ENCODE assay signal across 1 cellular context in the genomic region with DNA sequence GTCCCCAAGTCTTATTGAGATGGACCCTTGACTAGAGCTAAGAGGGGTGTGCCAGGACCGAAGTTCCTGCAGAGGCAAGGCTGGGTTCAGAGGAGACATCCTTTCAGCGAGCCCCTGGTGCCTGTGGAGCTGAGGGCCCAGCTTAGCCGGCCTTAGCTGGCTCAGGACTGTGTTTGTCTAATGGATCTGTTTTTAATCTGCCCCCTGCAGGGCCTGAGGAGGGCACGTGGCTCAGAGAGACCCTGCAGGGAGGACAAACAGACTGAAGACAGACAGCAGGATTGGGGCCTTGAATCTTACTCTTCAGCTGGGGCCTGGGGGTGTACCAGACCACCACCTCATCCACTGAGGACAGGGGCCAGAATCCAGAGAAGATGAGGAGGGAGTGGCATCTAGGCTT.
TF ChIP-seq lines count a peak whose summit lies in the region.

No MANE protein-coding gene starts in this region.

TF ChIP-seq in HCT116, 20 proteins besides CTCF, POLR2A, EP300 and RAD21:
- TF ChIP-seq, protein P1, sequence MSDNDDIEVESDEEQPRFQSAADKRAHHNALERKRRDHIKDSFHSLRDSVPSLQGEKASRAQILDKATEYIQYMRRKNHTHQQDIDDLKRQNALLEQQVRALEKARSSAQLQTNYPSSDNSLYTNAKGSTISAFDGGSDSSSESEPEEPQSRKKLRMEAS (IDR thresholded peaks at IDR 0.05) = no peak
- TF ChIP-seq JUND (IDR thresholded peaks at IDR 0.05) (no peak), POLR2AphosphoS5 (IDR thresholded peaks at IDR 0.05; ENCODE audit: low read depth, low read length) (no peak), SRF (IDR thresholded peaks at IDR 0.05; ENCODE audit: low read depth) (no peak)
